In genomic region chr1:42133809-42134526, GRCh38 we compare ENCODE assay signal across 28 cellular contexts. TPM values are rescaled to one million over a fixed set of nuclear protein-coding genes. Genes with fewer than 3 reads are reported as not detected.
"Had no signal": no experiment of that assay in that cellular context is flagged by ENCODE, and none has a peak within 500 bp of the region (broad histone marks: within the 10 kb centered on the region; RNA-seq: fewer than 3 reads in every experiment).

No MANE protein-coding gene starts in this region.

- H3K36me3 Mint-ChIP-seq: activated naive CD4-positive, alpha-beta T cell treated with anti-CD3 and anti-CD28 coated beads, Interleukin-2, amount 50 U/mL, for 24 hours; activated naive CD8-positive, alpha-beta T cell treated with anti-CD3 and anti-CD28 coated beads, Interleukin-2, amount 10 ng/mL, durations not matched to agents 7 days and 5 days had no signal

- H3K4me1 ChIP-seq: ascending aorta had no signal

- H3K27me3 Mint-ChIP-seq: activated CD8-positive, alpha-beta T cell treated with anti-CD3 and anti-CD28 coated beads for 36 hours; activated naive CD4-positive, alpha-beta T cell treated with anti-CD3 and anti-CD28 coated beads, Interleukin-2, amount 50 U/mL, for 24 hours had no signal

- H3K9me3 ChIP-seq: ascending aorta, MG63 had no signal

- ATAC-seq: activated CD8-positive, alpha-beta T cell treated with anti-CD3 and anti-CD28 coated beads for 36 hours had no signal

- H3K4me3 ChIP-seq: ascending aorta, MG63, PC-9 had no signal

- H3K27me3 ChIP-seq: ascending aorta, MG63 had no signal

- DNase-seq: activated CD4-positive, alpha-beta T cell treated with anti-CD3 and anti-CD28 coated beads, Interleukin-2, amount 10 ng/mL, durations not matched to agents 24 days and 14 days; activated CD4-positive, alpha-beta T cell treated with anti-CD3 and anti-CD28 coated beads, Interleukin-2, amount 50 U/mL, for 4 hours; activated CD8-positive, alpha-beta T cell treated with anti-CD3 and anti-CD28 coated beads for 36 hours; activated gamma-delta T cell; activated naive CD4-positive, alpha-beta T cell treated with Interleukin-2 at 50 U/mL for 16 hours; activated naive CD8-positive, alpha-beta T cell treated with anti-CD3 and anti-CD28 coated beads, Interleukin-2, amount 10 ng/mL, durations not matched to agents 7 days and 5 days; activated T-cell treated with anti-CD3 and anti-CD28 coated beads, Interleukin-2, amount 50 U/mL, for 24 hours; amygdala; Kasumi-1; MG63; NCI-H1092; NCI-H1436 treated with DMSO at 0.1 percent for 48 hours; NCI-H187 treated with DMSO at 0.1 percent for 48 hours; NCI-H2081; NCI-H345; NCI-H524 treated with DMSO at 0.1 percent for 48 hours; PC-9; Right ventricle myocardium superior; SW 1271 had no signal

- H3K9me3 Mint-ChIP-seq: activated CD4-positive, alpha-beta T cell treated with anti-CD3 and anti-CD28 coated beads, Interleukin-2, amount 10 ng/mL, durations not matched to agents 24 days and 14 days; activated CD8-positive, alpha-beta T cell treated with anti-CD3 and anti-CD28 coated beads for 36 hours; activated naive CD4-positive, alpha-beta T cell treated with anti-CD3 and anti-CD28 coated beads, Interleukin-2, amount 50 U/mL, for 24 hours; activated naive CD8-positive, alpha-beta T cell treated with anti-CD3 and anti-CD28 coated beads, Interleukin-2, amount 10 ng/mL, durations not matched to agents 7 days and 5 days; activated T-cell treated with anti-CD3 and anti-CD28 coated beads, Interleukin-2, amount 50 U/mL, for 24 hours; activated T-helper 2 cell treated with anti-CD3 and anti-CD28 coated beads, Interferon-gamma antibody, Interleukin-2, Interleukin-4, amounts not matched to agents 10 μg/mL and 5 μg/mL and 100 μg/mL, durations not matched to agents 14 hours and 24 hours and 36 hours had no signal

- H3K4me1 Mint-ChIP-seq: activated CD4-positive, alpha-beta T cell treated with anti-CD3 and anti-CD28 coated beads, Interleukin-2, amount 10 ng/mL, durations not matched to agents 24 days and 14 days; activated naive CD4-positive, alpha-beta T cell treated with anti-CD3 and anti-CD28 coated beads, Interleukin-2, amount 50 U/mL, for 24 hours; activated naive CD8-positive, alpha-beta T cell treated with anti-CD3 and anti-CD28 coated beads, Interleukin-2, amount 10 ng/mL, durations not matched to agents 7 days and 5 days had no signal

- H3K4me3 Mint-ChIP-seq: activated CD4-positive, alpha-beta T cell treated with anti-CD3 and anti-CD28 coated beads, Interleukin-2, amount 10 ng/mL, durations not matched to agents 24 days and 14 days; activated CD8-positive, alpha-beta T cell treated with anti-CD3 and anti-CD28 coated beads for 36 hours; activated naive CD4-positive, alpha-beta T cell treated with anti-CD3 and anti-CD28 coated beads, Interleukin-2, amount 50 U/mL, for 24 hours; activated naive CD8-positive, alpha-beta T cell treated with anti-CD3 and anti-CD28 coated beads, Interleukin-2, amount 10 ng/mL, durations not matched to agents 7 days and 5 days; activated T-cell treated with anti-CD3 and anti-CD28 coated beads, Interleukin-2, amount 50 U/mL, for 24 hours had no signal

- FAIRE-seq: RCC 7860, TTC549 had no signal

- H3K36me3 ChIP-seq: ascending aorta, MG63 had no signal

- H2AFZ ChIP-seq: PC-9 had no signal

- H3K27ac ChIP-seq: ascending aorta, PC-9 had no signal

- H3K27ac Mint-ChIP-seq: activated CD4-positive, alpha-beta T cell treated with anti-CD3 and anti-CD28 coated beads, Interleukin-2, amount 10 ng/mL, durations not matched to agents 24 days and 14 days; activated CD8-positive, alpha-beta T cell treated with anti-CD3 and anti-CD28 coated beads for 36 hours; activated naive CD8-positive, alpha-beta T cell treated with anti-CD3 and anti-CD28 coated beads, Interleukin-2, amount 10 ng/mL, durations not matched to agents 7 days and 5 days; activated T-cell treated with anti-CD3 and anti-CD28 coated beads, Interleukin-2, amount 50 U/mL, for 24 hours; activated T-helper 2 cell treated with anti-CD3 and anti-CD28 coated beads, Interferon-gamma antibody, Interleukin-2, Interleukin-4, amounts not matched to agents 10 μg/mL and 5 μg/mL and 100 μg/mL, durations not matched to agents 14 hours and 24 hours and 36 hours had no signal

- H3K4me2 ChIP-seq: PC-9 had no signal

RNA-seq across cellular contexts. Expression of gene GUCA2B, which starts 19.2 kb away (rescaled TPM):
- total RNA-seq: activated CD4-positive, alpha-beta T cell treated with anti-CD3 and anti-CD28 coated beads, Interleukin-2, amount 10 ng/mL, durations not matched to agents 24 days and 14 days; activated CD8-positive, alpha-beta T cell treated with anti-CD3 and anti-CD28 coated beads for 36 hours; activated naive CD8-positive, alpha-beta T cell treated with anti-CD3 and anti-CD28 coated beads, Interleukin-2, amount 10 ng/mL, durations not matched to agents 7 days and 5 days; activated T-helper 2 cell treated with anti-CD3 and anti-CD28 coated beads, Interferon-gamma antibody, Interleukin-2, Interleukin-4, amounts not matched to agents 10 μg/mL and 5 μg/mL and 100 μg/mL, durations not matched to agents 14 hours and 24 hours and 36 hours; ascending aorta; cardiac septum; NCI-H460; PC-9; Right ventricle myocardium superior; T-helper 1 cell treated with Interleukin-12 subunit alpha and Interleukin-12 subunit beta and Interleukin-4 antibody, amounts not matched to agents 30 ng/mL and 1 ng/mL, for 36 hours; T-helper 2 cell treated with Interferon-gamma antibody and Interleukin-4, amounts not matched to agents 100 ng/mL and 5 ng/mL, for 36 hours had no signal

RNA-seq across cellular contexts. Expression of gene GUCA2A, which starts 30.6 kb away (rescaled TPM):
- total RNA-seq: activated CD4-positive, alpha-beta T cell treated with anti-CD3 and anti-CD28 coated beads, Interleukin-2, amount 10 ng/mL, durations not matched to agents 24 days and 14 days; activated CD8-positive, alpha-beta T cell treated with anti-CD3 and anti-CD28 coated beads for 36 hours; activated naive CD8-positive, alpha-beta T cell treated with anti-CD3 and anti-CD28 coated beads, Interleukin-2, amount 10 ng/mL, durations not matched to agents 7 days and 5 days; activated T-helper 2 cell treated with anti-CD3 and anti-CD28 coated beads, Interferon-gamma antibody, Interleukin-2, Interleukin-4, amounts not matched to agents 10 μg/mL and 5 μg/mL and 100 μg/mL, durations not matched to agents 14 hours and 24 hours and 36 hours; ascending aorta; cardiac septum; NCI-H460; PC-9; Right ventricle myocardium superior; T-helper 1 cell treated with Interleukin-12 subunit alpha and Interleukin-12 subunit beta and Interleukin-4 antibody, amounts not matched to agents 30 ng/mL and 1 ng/mL, for 36 hours; T-helper 2 cell treated with Interferon-gamma antibody and Interleukin-4, amounts not matched to agents 100 ng/mL and 5 ng/mL, for 36 hours had no signal
